In genomic region chr5:35313296-35313695, GRCh38 we compare ENCODE assay signal across 15 cellular contexts.
DNase-seq lines count a peak whose midpoint lies in the region; ATAC-seq and TF ChIP-seq lines count a peak whose summit lies in the region.
"Had no signal": no experiment of that assay in that cellular context is flagged by ENCODE, and none has a peak within 500 bp of the region (broad histone marks: within the 10 kb centered on the region; RNA-seq: fewer than 3 reads in every experiment).

No MANE protein-coding gene starts in this region.

- intact Hi-C loops in IMR-90 (cut with micrococcal nuclease), result no loop called here

- no peak overlapping the region for H3K27ac ChIP-seq in IMR-90 (ENCODE audit: insufficient read depth, low read length)
- no peak overlapping the region for H3K27ac ChIP-seq in SK-N-SH (ENCODE audit: low read depth in 2 of 2, low read length in 1 of 2)
- no peak overlapping the region for H3K27ac ChIP-seq in upper lobe of left lung
- H3K27ac ChIP-seq: colonic mucosa, ovary had no signal

- no peaks in the 10 kb centered on the region for H3K9me1 ChIP-seq in IMR-90 (ENCODE audit: insufficient read depth, low read length)

- TF ChIP-seq RAD21 in IMR-90 (IDR thresholded peaks at IDR 0.05; ENCODE audit: low read length) (no peak), SK-N-SH (IDR thresholded peaks at IDR 0.05; ENCODE audit: low read length) (no peak)

- ATAC-seq in IMR-90 (ENCODE audit: low read depth), result no peak
- no peak for ATAC-seq in upper lobe of left lung (ENCODE audit: low FRiP score in 2 of 2)
- ATAC-seq in HG03442 (IDR thresholded peaks at IDR 0.05; ENCODE audit: unreplicated experiment), result no peak

- no peak overlapping the region for H2BK5ac ChIP-seq in IMR-90 (ENCODE audit: low read depth, low read length, poor library complexity, severe bottlenecking)

- H3F3A ChIP-seq in SK-N-SH (replicated peaks; ENCODE audit: insufficient read depth), result no peaks in the 10 kb centered on the region

- TF ChIP-seq POLR2A in IMR-90 (IDR thresholded peaks at IDR 0.05; ENCODE audit: low read depth, low read length) (no peak), upper lobe of left lung (IDR thresholded peaks at IDR 0.05) (no peak)

- no peak for TF ChIP-seq CTCF in IMR-90 (conservative IDR thresholded peaks at IDR 0.05; ENCODE audit: low read depth, low read length)
- TF ChIP-seq CTCF in SK-N-SH (IDR thresholded peaks at IDR 0.05), result no peak
- TF ChIP-seq CTCF in fibroblast of mammary gland (conservative IDR thresholded peaks at IDR 0.05; ENCODE audit: control insufficient read depth, insufficient read depth, low read depth, low read length), result no peak
- no peak for TF ChIP-seq CTCF in upper lobe of left lung (IDR thresholded peaks at IDR 0.05)

- H3K23ac ChIP-seq in IMR-90 (ENCODE audit: low read depth, low read length), result no peak overlapping the region

- H3K56ac ChIP-seq in IMR-90 (ENCODE audit: extremely low read depth, insufficient read depth, low read length), result no peak overlapping the region

- H2BK20ac ChIP-seq in IMR-90 (ENCODE audit: low read depth, low read length), result no peak overlapping the region

- H2AK5ac ChIP-seq in IMR-90 (ENCODE audit: low read depth, low read length), result no peak overlapping the region

- H2BK15ac ChIP-seq in IMR-90 (ENCODE audit: low read depth, low read length), result no peak overlapping the region

- H3K9me2 ChIP-seq in SK-N-SH, result no peaks in the 10 kb centered on the region

- CTCF ChIA-PET in IMR-90 (lab: Yijun Ruan, JAX) (no interaction called here), SK-N-SH (lab: Yijun Ruan, JAX) (no interaction called here)

- no peak overlapping the region for H3K4ac ChIP-seq in IMR-90 (ENCODE audit: low read depth, low read length)

- H3K4me2 ChIP-seq in IMR-90 (ENCODE audit: low read depth, low read length) (no peak overlapping the region), SK-N-SH (no peak overlapping the region)

- H4K91ac ChIP-seq in IMR-90 (ENCODE audit: insufficient read depth, low read depth, low read length), result no peak overlapping the region

- no peak overlapping the region for H4K5ac ChIP-seq in IMR-90 (ENCODE audit: low read depth, low read length)

- no TSS peak for BruUV-seq in IMR-90 (replicated peaks; lab: Mats Ljungman, UMichigan)

- H3K27me3 ChIP-seq in IMR-90 (ENCODE audit: control insufficient read depth, insufficient read depth, low read length) (no peaks in the 10 kb centered on the region), SK-N-SH (ENCODE audit: insufficient read depth) (no peaks in the 10 kb centered on the region), upper lobe of left lung (no peaks in the 10 kb centered on the region)
- H3K27me3 ChIP-seq: colonic mucosa, ovary had no signal

- dilution Hi-C loops in IMR-90 (cut with HindIII; ENCODE audit: low sequenced_read_pairs, unreplicated experiment), result no loop called here

- POLR2A ChIA-PET in IMR-90 (lab: Charles Lee; ENCODE audit: unreplicated experiment), result no interaction called here
- POLR2A ChIA-PET in SK-N-SH (lab: Yijun Ruan, JAX), result no interaction called here

- no peak overlapping the region for H3K14ac ChIP-seq in IMR-90 (replicated peaks; ENCODE audit: low read depth, low read length)

- no peak overlapping the region for H3K18ac ChIP-seq in IMR-90 (ENCODE audit: low read depth, low read length)

- no peaks in the 10 kb centered on the region for H4K20me1 ChIP-seq in IMR-90 (ENCODE audit: insufficient read depth, low read length)
- no peaks in the 10 kb centered on the region for H4K20me1 ChIP-seq in SK-N-SH (ENCODE audit: insufficient read depth)

- in situ Hi-C loops in IMR-90 (cut with MboI; ENCODE audit: low sequenced_read_pairs), result no loop called here

- no peak overlapping the region for H2AFZ ChIP-seq in IMR-90 (replicated peaks; ENCODE audit: low read length, poor library complexity)
- no peak overlapping the region for H2AFZ ChIP-seq in SK-N-SH (ENCODE audit: low read depth)

- no peaks in the 10 kb centered on the region for H3K9me3 ChIP-seq in IMR-90 (ENCODE audit: control insufficient read depth, insufficient read depth, low read length)
- no peaks in the 10 kb centered on the region for H3K9me3 ChIP-seq in SK-N-SH
- H3K9me3 ChIP-seq in upper lobe of left lung, result no peaks in the 10 kb centered on the region
- H3K9me3 ChIP-seq: colonic mucosa, ovary had no signal

- H3K4me1 ChIP-seq in IMR-90 (ENCODE audit: control insufficient read depth, insufficient read depth, low read length) (no peaks in the 10 kb centered on the region), SK-N-SH (ENCODE audit: control insufficient read depth in 1 of 2, insufficient read depth in 2 of 2, low read depth in 1 of 2, low read length in 1 of 2) (peaks cover 0 to 6% of the 10 kb centered on the region in 2 experiments; a peak in 1 of 4 replicates), upper lobe of left lung (no peaks in the 10 kb centered on the region)
- H3K4me1 ChIP-seq: colonic mucosa had no signal

- no peak overlapping the region for H2AK9ac ChIP-seq in IMR-90 (replicated peaks; ENCODE audit: low read depth, low read length, poor library complexity)

- no peaks in the 10 kb centered on the region for H3K79me2 ChIP-seq in SK-N-SH (ENCODE audit: insufficient read depth)

- TF ChIP-seq EP300 in SK-N-SH (IDR thresholded peaks at IDR 0.05; ENCODE audit: borderline replicate concordance in 1 of 2, low read depth in 1 of 2, low read length in 1 of 2) (no peak), upper lobe of left lung (IDR thresholded peaks at IDR 0.05) (no peak)

- WGBS in IMR-90 (ENCODE audit: extremely low coverage in 2 of 2, insufficient read length in 1 of 2), 2 experiments, result 29% methylated on average over 1 of the region's 2 CpGs; no CpG with 5 or more reads in 1 of the 2 experiments
- WGBS in SK-N-SH (ENCODE audit: low lambda C conversion rate), result 15% methylated on average over 2 of the region's 2 CpGs
- WGBS in upper lobe of left lung, 2 donors, result 39 to 51% methylated on average over 2 of the region's 2 CpGs

- peak; percentile 61 for DNase-seq in A172 (ENCODE audit: low spot score)
- DNase-seq in IMR-90, result peak; percentile 7
- DNase-seq in SK-N-SH, result no peak
- DNase-seq in fibroblast of mammary gland (ENCODE audit: low read depth), result peak; percentile 83
- no peak for DNase-seq in NCI-H2081 (lab: John Stamatoyannopoulos, UW)
- DNase-seq in NCI-H146 treated with DMSO at 0.1 percent for 48 hours (lab: John Stamatoyannopoulos, UW; ENCODE audit: unreplicated experiment), result no peak
- no peak for DNase-seq in upper lobe of left lung
- DNase-seq: 8988T; activated naive CD4-positive, alpha-beta T cell treated with anti-CD3 and anti-CD28 coated beads, Interleukin-2, amount 10 ng/mL, durations not matched to agents 7 days and 5 days; colonic mucosa; NCI-H774; ovary; stimulated activated CD4-positive, alpha-beta T cell treated with anti-CD3 and anti-CD28 coated beads, Interleukin-4, amount 100 ng/mL, for 1 hour had no signal

- no peak overlapping the region for H3K9ac ChIP-seq in IMR-90 (ENCODE audit: low read depth, low read length)
- no peak overlapping the region for H3K9ac ChIP-seq in SK-N-SH

- H2BK120ac ChIP-seq in IMR-90 (ENCODE audit: low read depth, low read length), result no peak overlapping the region

- no peaks in the 10 kb centered on the region for H3K79me1 ChIP-seq in IMR-90 (ENCODE audit: low read depth in 1 of 2, low read length in 2 of 2)

- H3K36me3 ChIP-seq in IMR-90 (ENCODE audit: control insufficient read depth, insufficient read depth, low read length) (no peaks in the 10 kb centered on the region), SK-N-SH (replicated peaks in 1 of 2; ENCODE audit: control insufficient read depth in 1 of 2, insufficient read depth in 2 of 2, low read length in 1 of 2) (no peaks in the 10 kb centered on the region), upper lobe of left lung (no peaks in the 10 kb centered on the region)
- H3K36me3 ChIP-seq: colonic mucosa, ovary had no signal

- no peak overlapping the region for H4K8ac ChIP-seq in IMR-90 (ENCODE audit: low read depth in 2 of 2, low read length in 2 of 2)

- no peak overlapping the region for H3K4me3 ChIP-seq in IMR-90 (ENCODE audit: insufficient read depth, low read depth, low read length)
- no peak overlapping the region for H3K4me3 ChIP-seq in SK-N-SH (ENCODE audit: low read depth in 2 of 2, low read length in 1 of 2)
- H3K4me3 ChIP-seq in fibroblast of mammary gland (ENCODE audit: control insufficient read depth, low read depth, low read length), result no peak overlapping the region
- H3K4me3 ChIP-seq in upper lobe of left lung, result no peak overlapping the region
- H3K4me3 ChIP-seq: colonic mucosa, lung, ovary had no signal

TF ChIP-seq in IMR-90, 13 proteins besides CTCF, POLR2A, EP300 and RAD21 (continues in another document):
- TF ChIP-seq SMC3 (IDR thresholded peaks at IDR 0.05; ENCODE audit: low read depth, low read length), result no peak
- TF ChIP-seq BHLHE40 (IDR thresholded peaks at IDR 0.05; ENCODE audit: low read depth, low read length), result no peak
- no peak for TF ChIP-seq MXI1 (IDR thresholded peaks at IDR 0.05; ENCODE audit: borderline replicate concordance, low read depth, low read length)
- TF ChIP-seq USF2 (IDR thresholded peaks at IDR 0.05; ENCODE audit: low read depth, low read length), result no peak
- no peak for TF ChIP-seq RFX5 (IDR thresholded peaks at IDR 0.05; ENCODE audit: low read depth, low read length)
- no peak for TF ChIP-seq CEBPB (IDR thresholded peaks at IDR 0.05; ENCODE audit: low read depth, low read length)

TF ChIP-seq in SK-N-SH, 30 proteins besides CTCF, POLR2A, EP300 and RAD21:
- TF ChIP-seq, protein P1, sequence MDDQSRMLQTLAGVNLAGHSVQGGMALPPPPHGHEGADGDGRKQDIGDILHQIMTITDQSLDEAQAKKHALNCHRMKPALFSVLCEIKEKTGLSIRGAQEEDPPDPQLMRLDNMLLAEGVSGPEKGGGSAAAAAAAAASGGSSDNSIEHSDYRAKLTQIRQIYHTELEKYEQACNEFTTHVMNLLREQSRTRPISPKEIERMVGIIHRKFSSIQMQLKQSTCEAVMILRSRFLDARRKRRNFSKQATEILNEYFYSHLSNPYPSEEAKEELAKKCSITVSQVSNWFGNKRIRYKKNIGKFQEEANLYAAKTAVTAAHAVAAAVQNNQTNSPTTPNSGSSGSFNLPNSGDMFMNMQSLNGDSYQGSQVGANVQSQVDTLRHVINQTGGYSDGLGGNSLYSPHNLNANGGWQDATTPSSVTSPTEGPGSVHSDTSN (IDR thresholded peaks at IDR 0.05), result 0 out of 2 replicates have a peak, but pooled peaks have one; percentile 24
- TF ChIP-seq GABPA (IDR thresholded peaks at IDR 0.05; ENCODE audit: low read depth), result no peak

Comparison
In these comparisons a context has a peak if more than half of its experiments do, and no peak if none do; other contexts are left out.
1. DNase-seq: peak in A172 (single experiment), IMR-90 (single experiment) and fibroblast of mammary gland (single experiment); none in SK-N-SH (single experiment), NCI-H2081 (0 of 2), NCI-H146 treated with DMSO at 0.1 percent for 48 hours (single experiment) and upper lobe of left lung (0 of 2).